ENCODE assay signal across 29 cellular contexts in the genomic region with DNA sequence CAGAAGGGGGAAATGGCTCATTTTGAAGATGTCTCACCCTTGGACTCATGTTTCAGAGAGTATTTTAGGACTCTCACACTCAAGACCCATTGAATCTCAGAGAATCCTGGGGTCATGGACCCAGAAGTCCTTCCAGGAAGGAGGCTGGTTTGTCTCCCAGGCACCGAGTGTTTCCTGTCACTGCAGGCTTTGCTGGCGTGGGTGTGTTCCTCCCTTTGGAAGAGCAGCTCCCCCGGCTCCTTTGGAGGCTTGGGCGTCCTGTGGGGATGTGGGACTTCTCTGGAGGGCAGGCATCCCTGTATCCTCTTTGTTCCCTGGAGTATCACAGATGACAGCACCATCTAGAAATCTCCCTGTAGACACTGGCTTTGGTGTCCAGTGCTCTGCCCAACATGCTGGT.
"Had no signal": no experiment of that assay in that cellular context is flagged by ENCODE, and none has a peak within 500 bp of the region (broad histone marks: within the 10 kb centered on the region; RNA-seq: fewer than 3 reads in every experiment).

No MANE protein-coding gene starts in this region.

- H3K4me3 ChIP-seq: dorsolateral prefrontal cortex, gastrocnemius medialis, hepatocyte, left ventricle myocardium inferior, lung, pancreas, right atrium auricular region, smooth muscle cell, thoracic aorta, tibial nerve, upper lobe of left lung had no signal

- DNase-seq: cerebellar nuclear complex; dorsolateral prefrontal cortex; effector CD4-positive, alpha-beta T cell; foreskin fibroblast; gastrocnemius medialis; head of caudate nucleus; left cardiac atrium; left ventricle myocardium inferior; natural killer cell; occipital lobe; pancreas; stimulated activated CD4-positive, alpha-beta T cell treated with anti-CD3 and anti-CD28 coated beads, Interleukin-2, amount 100 ng/mL, for 24 hours; stimulated activated CD4-positive, alpha-beta T cell treated with anti-CD3 and anti-CD28 coated beads, Interleukin-4, amount 100 ng/mL, for 24 hours; stimulated activated naive B cell treated with anti-CD40 and anti-IgM and Interleukin-4, amounts not matched to agents 10 μg/mL and 1 μg/mL and 100 μg/mL, for 72 hours had no signal

- H3K27ac Mint-ChIP-seq: memory B cell; natural killer cell; progenitor cell of endocrine pancreas; stimulated activated naive B cell treated with anti-CD40 and anti-IgM and Interleukin-4, amounts not matched to agents 10 μg/mL and 1 μg/mL and 100 μg/mL, for 72 hours; stimulated activated naive CD8-positive, alpha-beta T cell treated with anti-CD3 and anti-CD28 coated beads, Interleukin-15, Interleukin-2, amounts not matched to agents 100 ng/mL and 50 ng/mL, for 24 hours had no signal

- H3K36me3 ChIP-seq: pancreas, right atrium auricular region had no signal

- H3K4me3 Mint-ChIP-seq: memory B cell; natural killer cell; stimulated activated naive B cell treated with anti-CD40 and anti-IgM and Interleukin-4, amounts not matched to agents 10 μg/mL and 1 μg/mL and 100 μg/mL, for 72 hours; stimulated activated naive CD8-positive, alpha-beta T cell treated with anti-CD3 and anti-CD28 coated beads, Interleukin-15, Interleukin-2, amounts not matched to agents 100 ng/mL and 50 ng/mL, for 24 hours had no signal

- H3K9me3 ChIP-seq: gastrocnemius medialis, left ventricle myocardium inferior, pancreas, right atrium auricular region, thoracic aorta, tibial nerve, upper lobe of left lung had no signal

- H3K36me3 Mint-ChIP-seq: natural killer cell had no signal

- H3K27ac ChIP-seq: dorsolateral prefrontal cortex, epithelial cell of prostate, gastrocnemius medialis, hepatocyte, left ventricle myocardium inferior, pancreas, right atrium auricular region, thoracic aorta, tibial nerve, upper lobe of left lung had no signal

- FAIRE-seq: colon, pancreas, urothelium cell line had no signal

- H3K27me3 Mint-ChIP-seq: memory B cell; progenitor cell of endocrine pancreas; stimulated activated naive B cell treated with anti-CD40 and anti-IgM and Interleukin-4, amounts not matched to agents 10 μg/mL and 1 μg/mL and 100 μg/mL, for 72 hours; stimulated activated naive CD8-positive, alpha-beta T cell treated with anti-CD3 and anti-CD28 coated beads, Interleukin-15, Interleukin-2, amounts not matched to agents 100 ng/mL and 50 ng/mL, for 24 hours had no signal

- H3K4me1 Mint-ChIP-seq: memory B cell, natural killer cell had no signal

- H3K9me3 Mint-ChIP-seq: memory B cell; natural killer cell; stimulated activated naive B cell treated with anti-CD40 and anti-IgM and Interleukin-4, amounts not matched to agents 10 μg/mL and 1 μg/mL and 100 μg/mL, for 72 hours; stimulated activated naive CD8-positive, alpha-beta T cell treated with anti-CD3 and anti-CD28 coated beads, Interleukin-15, Interleukin-2, amounts not matched to agents 100 ng/mL and 50 ng/mL, for 24 hours had no signal

- H3K4me1 ChIP-seq: gastrocnemius medialis, left ventricle myocardium inferior, pancreas, right atrium auricular region, tibial nerve, upper lobe of left lung had no signal

- ATAC-seq: esophagus mucosa; gastrocnemius medialis; left cardiac atrium; natural killer cell; pancreas; sciatic nerve; stimulated activated naive B cell treated with anti-CD40 and anti-IgM and Interleukin-4, amounts not matched to agents 10 μg/mL and 1 μg/mL and 100 μg/mL, for 72 hours had no signal

- H3K27me3 ChIP-seq: dorsolateral prefrontal cortex, gastrocnemius medialis, hepatocyte, pancreas, right atrium auricular region, tibial nerve, upper lobe of left lung had no signal
